ENCODE assay signal across 8 cellular contexts in genomic region chr12:49567302-49567610, GRCh38. TPM values are rescaled to one million over a fixed set of nuclear protein-coding genes. Genes with fewer than 3 reads are reported as not detected.
A peak's percentile ranks its signal among the peaks of the same experiment; 100 is the strongest.
DNase-seq lines count a peak whose midpoint lies in the region; ATAC-seq, FAIRE-seq and TF ChIP-seq lines count a peak whose summit lies in the region.

No MANE protein-coding gene starts in this region.

- no peak for FAIRE-seq in small intestine (lab: Jason Lieb, UNC)

- ATAC-seq in left cardiac atrium, result peak; percentile 3 to 7

- H3K36me3 ChIP-seq in H7 (replicated peaks; ENCODE audit: control insufficient read depth, insufficient read depth, low read length) (peaks cover 28% of the 10 kb centered on the region), WERI-Rb-1 (peaks cover 46% of the 10 kb centered on the region), small intestine (ENCODE audit: control insufficient read depth in 2 of 2, insufficient read depth in 2 of 2, low read length in 2 of 2) (peaks cover 9 to 16% of the 10 kb centered on the region in 2 donors)

- peaks cover 0 to 5% of the 10 kb centered on the region in 2 donors for H3K4me1 ChIP-seq in small intestine (ENCODE audit: control insufficient read depth in 2 of 2, insufficient read depth in 1 of 2, low read depth in 1 of 2, low read length in 1 of 2)

- no peaks in the 10 kb centered on the region for H3K9me3 ChIP-seq in WERI-Rb-1 (ENCODE audit: severe bottlenecking)
- H3K9me3 ChIP-seq in small intestine (ENCODE audit: control insufficient read depth, low read depth), result no peaks in the 10 kb centered on the region

- intact Hi-C loops in left cardiac atrium (cut with DNase I), result no loop called here

- H3K27ac ChIP-seq in WERI-Rb-1, result peak overlapping the region; percentile 99
- peak overlapping the region in 1 of 2 donors; percentile 96 for H3K27ac ChIP-seq in small intestine (ENCODE audit: low read depth in 1 of 2, low read length in 1 of 2)

- TF ChIP-seq CTCF in AG10803 (conservative IDR thresholded peaks at IDR 0.05; ENCODE audit: low read length), result no peak
- no peak for TF ChIP-seq CTCF in WERI-Rb-1 (IDR thresholded peaks at IDR 0.05; ENCODE audit: low read depth, low read length)

- H3K4me3 ChIP-seq in AG10803 (ENCODE audit: low read length) (peak overlapping the region; percentile 100), H7 (ENCODE audit: insufficient read depth, low read depth, low read length) (peak overlapping the region; percentile 71), WERI-Rb-1 (ENCODE audit: low read depth, low read length) (peak overlapping the region; percentile 78), small intestine (ENCODE audit: low read depth in 1 of 2, low read length in 2 of 2) (peak overlapping the region; percentile 80 to 82)

- no peak for DNase-seq in AG10803 (ENCODE audit: low read depth)
- no peak for DNase-seq in H7
- DNase-seq in WERI-Rb-1, result no peak
- no peak for DNase-seq in left cardiac atrium
- DNase-seq in small intestine, result no peak
- no peak for DNase-seq in A172 (ENCODE audit: low spot score)
- DNase-seq in NCI-H82 (lab: John Stamatoyannopoulos, UW), result no peak
- DNase-seq in anterior cingulate cortex (lab: John Stamatoyannopoulos, UW), result no peak

- WGBS in small intestine, 3 donors, result 2 to 3% (median 3%) methylated on average over 11 of the region's 11 CpGs

- no peaks in the 10 kb centered on the region for H3K27me3 ChIP-seq in H7 (ENCODE audit: control insufficient read depth, insufficient read depth, low read length)
- H3K27me3 ChIP-seq in WERI-Rb-1 (ENCODE audit: insufficient read depth, low read depth, severe bottlenecking), result no peaks in the 10 kb centered on the region
- H3K27me3 ChIP-seq in small intestine (ENCODE audit: control insufficient read depth in 2 of 2, insufficient read depth in 2 of 2, low read length in 2 of 2), result no peaks in the 10 kb centered on the region

RNA-seq across cellular contexts. Expression of gene MCRS1, which starts 0.7 kb away (rescaled TPM):
- total RNA-seq in H7 (2014; rRNA removed; shearing (Covaris generic)), result 113 and 124 TPM in 2 replicates
- 10 to 100 TPM; 63.2 to 78.4 TPM for total RNA-seq in left cardiac atrium
- polyA plus RNA-seq in small intestine, result 10 to 100 TPM; 56.7 to 77.4 (median 69.4) TPM
- 66.5 and 79.5 TPM in 2 replicates for total RNA-seq in A172 (2014; rRNA removed; shearing (Covaris generic))

RNA-seq across cellular contexts. Expression of gene KCNH3, which starts 28.4 kb away (rescaled TPM):
- total RNA-seq in H7 (2014; rRNA removed; shearing (Covaris generic)), result 0.97 TPM in 1 of 2 replicates, not detected in the other
- under 1 TPM; 0.44 to 0.73 TPM for total RNA-seq in left cardiac atrium
- polyA plus RNA-seq in small intestine, result under 1 TPM in 1 of 3 donors, not detected in 2; 0.22 TPM
- 5.4 and 7.1 TPM in 2 replicates for total RNA-seq in A172 (2014; rRNA removed; shearing (Covaris generic))

RNA-seq across cellular contexts. Expression of gene FAM186B, which starts 38.2 kb away (rescaled TPM):
- total RNA-seq in H7 (2014; rRNA removed; shearing (Covaris generic)), result 0.11 and 0.21 TPM in 2 replicates
- under 1 TPM; 0.29 to 0.31 TPM for total RNA-seq in left cardiac atrium
- under 1 TPM in 1 of 3 donors, not detected in 2; 0.37 TPM for polyA plus RNA-seq in small intestine
- total RNA-seq in A172 (2014; rRNA removed; shearing (Covaris generic)), result 0.05 and 0.55 TPM in 2 replicates

RNA-seq across cellular contexts. Expression of gene PRPF40B, which starts 56.1 kb away (rescaled TPM):
- total RNA-seq in H7 (2014; rRNA removed; shearing (Covaris generic)), result 22.9 and 28.9 TPM in 2 replicates
- 10 to 100 TPM; 14.3 to 21.1 TPM for total RNA-seq in left cardiac atrium
- 1 to 10 TPM; 2.5 to 9.7 (median 3.2) TPM for polyA plus RNA-seq in small intestine
- total RNA-seq in A172 (2014; rRNA removed; shearing (Covaris generic)), result 9.1 and 13.9 TPM in 2 replicates
